In the genomic region with DNA sequence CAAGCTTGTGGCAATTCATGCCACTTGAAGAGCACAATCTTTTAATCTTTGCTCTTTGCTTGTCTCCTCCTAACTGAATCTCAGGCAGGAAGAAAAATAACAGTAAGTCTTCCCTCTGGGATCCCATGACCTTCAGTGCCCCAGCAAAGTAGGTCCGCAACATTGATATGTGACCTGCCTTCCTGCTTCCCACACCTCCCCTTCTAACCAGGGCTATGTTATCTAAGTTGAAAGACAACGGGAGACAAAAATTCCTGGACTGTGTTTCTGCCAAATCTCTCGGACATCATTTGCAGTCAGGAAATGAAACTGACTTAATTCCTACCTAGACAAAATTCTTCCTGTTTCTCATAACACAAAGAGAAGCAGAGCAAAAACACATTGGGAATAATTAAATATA, we compare ENCODE assay signal across 7 cellular contexts. TPM values are rescaled to one million over a fixed set of nuclear protein-coding genes. Genes with fewer than 3 reads are reported as not detected.
"Had no signal": no experiment of that assay in that cellular context is flagged by ENCODE, and none has a peak within 500 bp of the region (broad histone marks: within the 10 kb centered on the region; RNA-seq: fewer than 3 reads in every experiment).

No MANE protein-coding gene starts in this region.

- H3K27ac Mint-ChIP-seq: HFFc6, IgD-negative memory B cell had no signal

- H3K27me3 Mint-ChIP-seq: IgD-negative memory B cell had no signal

- H3K36me3 Mint-ChIP-seq: IgD-negative memory B cell had no signal

- DNase-seq: GM23248, GOT3, H7, HFFc6 had no signal

- H3K4me3 Mint-ChIP-seq: HFFc6, IgD-negative memory B cell had no signal

RNA-seq across cellular contexts. Expression of gene C10orf90, which starts 53.8 kb away (rescaled TPM):
- total RNA-seq: HepG2, HFFc6, HT1080 had no signal
